In the genomic region with DNA sequence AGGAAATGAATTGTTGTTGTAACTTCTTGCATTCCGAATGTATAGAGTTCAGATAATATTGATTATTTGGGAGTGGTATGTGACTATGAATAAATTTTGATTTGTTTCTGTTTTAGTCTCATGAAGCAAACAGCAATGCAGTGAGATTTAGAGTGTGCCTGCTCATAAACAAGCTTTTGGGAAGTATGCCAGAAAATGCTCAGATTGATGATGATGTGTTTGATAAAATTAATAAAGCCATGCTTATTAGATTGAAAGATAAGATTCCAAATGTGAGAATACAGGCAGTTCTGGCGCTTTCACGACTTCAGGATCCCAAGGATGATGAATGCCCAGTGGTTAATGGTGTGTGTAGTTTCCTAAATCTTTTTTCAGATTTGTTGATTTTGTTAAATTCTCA, we compare ENCODE assay signal across 1 cellular context.
TF ChIP-seq lines count a peak whose summit lies in the region.

No MANE protein-coding gene starts in this region.

TF ChIP-seq in SK-N-SH treated with all-trans-retinoic acid at 6 μM for 48 hours, 23 proteins besides CTCF, POLR2A, EP300 and RAD21 (continued from another document):
- TF ChIP-seq TCF4 (CRISPR knock-in tag; IDR thresholded peaks at IDR 0.05; ENCODE audit: borderline replicate concordance), result no peak
- TF ChIP-seq TOX (CRISPR knock-in tag; IDR thresholded peaks at IDR 0.05; ENCODE audit: borderline replicate concordance), result no peak
- TF ChIP-seq ZFP30 (CRISPR knock-in tag; IDR thresholded peaks at IDR 0.05), result no peak
- TF ChIP-seq, protein P1, sequence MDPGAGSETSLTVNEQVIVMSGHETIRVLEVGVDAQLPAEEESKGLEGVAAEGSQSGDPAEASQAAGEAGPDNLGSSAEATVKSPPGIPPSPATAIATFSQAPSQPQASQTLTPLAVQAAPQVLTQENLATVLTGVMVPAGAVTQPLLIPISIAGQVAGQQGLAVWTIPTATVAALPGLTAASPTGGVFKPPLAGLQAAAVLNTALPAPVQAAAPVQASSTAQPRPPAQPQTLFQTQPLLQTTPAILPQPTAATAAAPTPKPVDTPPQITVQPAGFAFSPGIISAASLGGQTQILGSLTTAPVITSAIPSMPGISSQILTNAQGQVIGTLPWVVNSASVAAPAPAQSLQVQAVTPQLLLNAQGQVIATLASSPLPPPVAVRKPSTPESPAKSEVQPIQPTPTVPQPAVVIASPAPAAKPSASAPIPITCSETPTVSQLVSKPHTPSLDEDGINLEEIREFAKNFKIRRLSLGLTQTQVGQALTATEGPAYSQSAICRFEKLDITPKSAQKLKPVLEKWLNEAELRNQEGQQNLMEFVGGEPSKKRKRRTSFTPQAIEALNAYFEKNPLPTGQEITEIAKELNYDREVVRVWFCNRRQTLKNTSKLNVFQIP (CRISPR knock-in tag; IDR thresholded peaks at IDR 0.05; ENCODE audit: borderline replicate concordance, low read depth), result no peak
- no peak for TF ChIP-seq ZNF70 (CRISPR knock-in tag; IDR thresholded peaks at IDR 0.05)
- TF ChIP-seq, protein P2, sequence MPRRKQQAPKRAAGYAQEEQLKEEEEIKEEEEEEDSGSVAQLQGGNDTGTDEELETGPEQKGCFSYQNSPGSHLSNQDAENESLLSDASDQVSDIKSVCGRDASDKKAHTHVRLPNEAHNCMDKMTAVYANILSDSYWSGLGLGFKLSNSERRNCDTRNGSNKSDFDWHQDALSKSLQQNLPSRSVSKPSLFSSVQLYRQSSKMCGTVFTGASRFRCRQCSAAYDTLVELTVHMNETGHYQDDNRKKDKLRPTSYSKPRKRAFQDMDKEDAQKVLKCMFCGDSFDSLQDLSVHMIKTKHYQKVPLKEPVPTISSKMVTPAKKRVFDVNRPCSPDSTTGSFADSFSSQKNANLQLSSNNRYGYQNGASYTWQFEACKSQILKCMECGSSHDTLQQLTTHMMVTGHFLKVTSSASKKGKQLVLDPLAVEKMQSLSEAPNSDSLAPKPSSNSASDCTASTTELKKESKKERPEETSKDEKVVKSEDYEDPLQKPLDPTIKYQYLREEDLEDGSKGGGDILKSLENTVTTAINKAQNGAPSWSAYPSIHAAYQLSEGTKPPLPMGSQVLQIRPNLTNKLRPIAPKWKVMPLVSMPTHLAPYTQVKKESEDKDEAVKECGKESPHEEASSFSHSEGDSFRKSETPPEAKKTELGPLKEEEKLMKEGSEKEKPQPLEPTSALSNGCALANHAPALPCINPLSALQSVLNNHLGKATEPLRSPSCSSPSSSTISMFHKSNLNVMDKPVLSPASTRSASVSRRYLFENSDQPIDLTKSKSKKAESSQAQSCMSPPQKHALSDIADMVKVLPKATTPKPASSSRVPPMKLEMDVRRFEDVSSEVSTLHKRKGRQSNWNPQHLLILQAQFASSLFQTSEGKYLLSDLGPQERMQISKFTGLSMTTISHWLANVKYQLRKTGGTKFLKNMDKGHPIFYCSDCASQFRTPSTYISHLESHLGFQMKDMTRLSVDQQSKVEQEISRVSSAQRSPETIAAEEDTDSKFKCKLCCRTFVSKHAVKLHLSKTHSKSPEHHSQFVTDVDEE (CRISPR knock-in tag; IDR thresholded peaks at IDR 0.05), result no peak
- no peak for TF ChIP-seq PPARA (CRISPR knock-in tag; IDR thresholded peaks at IDR 0.05; ENCODE audit: borderline replicate concordance)
- TF ChIP-seq ZC3H10 (CRISPR knock-in tag; IDR thresholded peaks at IDR 0.05), result no peak
- TF ChIP-seq ZFP3 (CRISPR knock-in tag; IDR thresholded peaks at IDR 0.05), result no peak
- no peak for TF ChIP-seq SNAI2 (CRISPR knock-in tag; IDR thresholded peaks at IDR 0.05)
- TF ChIP-seq, protein P3, sequence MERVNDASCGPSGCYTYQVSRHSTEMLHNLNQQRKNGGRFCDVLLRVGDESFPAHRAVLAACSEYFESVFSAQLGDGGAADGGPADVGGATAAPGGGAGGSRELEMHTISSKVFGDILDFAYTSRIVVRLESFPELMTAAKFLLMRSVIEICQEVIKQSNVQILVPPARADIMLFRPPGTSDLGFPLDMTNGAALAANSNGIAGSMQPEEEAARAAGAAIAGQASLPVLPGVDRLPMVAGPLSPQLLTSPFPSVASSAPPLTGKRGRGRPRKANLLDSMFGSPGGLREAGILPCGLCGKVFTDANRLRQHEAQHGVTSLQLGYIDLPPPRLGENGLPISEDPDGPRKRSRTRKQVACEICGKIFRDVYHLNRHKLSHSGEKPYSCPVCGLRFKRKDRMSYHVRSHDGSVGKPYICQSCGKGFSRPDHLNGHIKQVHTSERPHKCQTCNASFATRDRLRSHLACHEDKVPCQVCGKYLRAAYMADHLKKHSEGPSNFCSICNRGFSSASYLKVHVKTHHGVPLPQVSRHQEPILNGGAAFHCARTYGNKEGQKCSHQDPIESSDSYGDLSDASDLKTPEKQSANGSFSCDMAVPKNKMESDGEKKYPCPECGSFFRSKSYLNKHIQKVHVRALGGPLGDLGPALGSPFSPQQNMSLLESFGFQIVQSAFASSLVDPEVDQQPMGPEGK (CRISPR knock-in tag; IDR thresholded peaks at IDR 0.05; ENCODE audit: borderline replicate concordance), result no peak
- no peak for TF ChIP-seq BACH2 (CRISPR knock-in tag; IDR thresholded peaks at IDR 0.05; ENCODE audit: borderline replicate concordance)
- no peak for TF ChIP-seq ISL1 (CRISPR knock-in tag; IDR thresholded peaks at IDR 0.05)
- TF ChIP-seq OSR1 (CRISPR knock-in tag; IDR thresholded peaks at IDR 0.05), result no peak
